ENCODE assay signal across 10 cellular contexts in the genomic region with DNA sequence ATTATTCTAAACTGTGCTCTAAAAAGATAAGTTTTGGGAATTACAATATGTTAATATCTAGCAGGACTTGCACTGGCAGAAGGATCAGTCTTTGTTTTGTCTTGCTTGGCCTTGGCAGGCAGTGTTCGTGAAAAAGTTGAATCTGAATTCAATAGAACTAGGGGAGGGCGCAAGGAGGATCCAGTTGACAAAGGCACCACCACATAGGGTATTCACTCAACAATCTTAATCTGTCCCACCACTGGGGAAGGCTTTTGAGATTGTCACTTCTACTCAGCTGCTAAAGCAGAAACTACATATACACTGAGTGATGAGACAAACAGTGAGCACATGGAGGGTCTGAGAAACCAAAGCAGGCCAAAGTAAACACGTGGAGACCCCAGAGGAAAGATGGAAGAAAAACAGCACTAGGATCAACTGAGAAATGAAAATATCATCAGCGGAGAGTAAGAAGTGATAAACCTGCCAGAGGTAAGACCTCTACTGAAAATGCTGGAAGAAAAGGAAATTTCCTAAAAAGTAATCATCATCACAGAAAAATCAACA. TPM values are rescaled to one million over a fixed set of nuclear protein-coding genes. Genes with fewer than 3 reads are reported as not detected.
DNase-seq lines count a peak whose midpoint lies in the region; ATAC-seq, FAIRE-seq and TF ChIP-seq lines count a peak whose summit lies in the region.
"Had no signal": no experiment of that assay in that cellular context is flagged by ENCODE, and none has a peak within 500 bp of the region (broad histone marks: within the 10 kb centered on the region; RNA-seq: fewer than 3 reads in every experiment).

No MANE protein-coding gene starts in this region.

- no peak overlapping the region for H3K27ac Mint-ChIP-seq in activated CD4-positive, alpha-beta memory T cell treated with anti-CD3 and anti-CD28 coated beads for 36 hours
- H3K27ac Mint-ChIP-seq in type B pancreatic cell = peak overlapping the region; percentile 52

- H3K36me3 Mint-ChIP-seq in activated CD4-positive, alpha-beta memory T cell treated with anti-CD3 and anti-CD28 coated beads for 36 hours = no peaks in the 10 kb centered on the region
- H3K36me3 Mint-ChIP-seq in type B pancreatic cell = peaks cover 4% of the 10 kb centered on the region

- no peaks in the 10 kb centered on the region for H3K9me3 ChIP-seq in HepG2 (ENCODE audit: low read length)
- no peaks in the 10 kb centered on the region for H3K9me3 ChIP-seq in right lobe of liver
- H3K9me3 ChIP-seq in colonic mucosa = no peaks in the 10 kb centered on the region

- H3K79me2 ChIP-seq in HepG2 (ENCODE audit: insufficient read depth, low read length) = peaks cover 62% of the 10 kb centered on the region

- TF ChIP-seq RAD21 in HepG2 (CRISPR knock-in tag; IDR thresholded peaks at IDR 0.05) = no peak

- peaks cover 60% of the 10 kb centered on the region for H3K4me1 ChIP-seq in HepG2 (ENCODE audit: insufficient read depth, low read length)
- H3K4me1 ChIP-seq in right lobe of liver = peaks cover 0 to 41% (median 14%) of the 10 kb centered on the region in 4 donors
- H3K4me1 ChIP-seq in colonic mucosa = peaks cover 15% of the 10 kb centered on the region

- no peaks in the 10 kb centered on the region for H3K9me3 Mint-ChIP-seq in activated CD4-positive, alpha-beta memory T cell treated with anti-CD3 and anti-CD28 coated beads for 36 hours
- H3K9me3 Mint-ChIP-seq in type B pancreatic cell = no peaks in the 10 kb centered on the region

- FAIRE-seq in HepG2 (lab: Jason Lieb, UNC) = no peak
- FAIRE-seq in GM12892 (lab: Jason Lieb, UNC) = no peak
- FAIRE-seq: endometrium had no signal

- intact Hi-C loops in HepG2 (cut with micrococcal nuclease; ENCODE audit: unreplicated experiment) = loop anchor here (2.0 kb wide), 1 partner anchor 14 kb away; no protein-coding TSS in a partner anchor
- intact Hi-C loops in right lobe of liver (cut with DNase I) = no loop called here
- intact Hi-C loops in activated CD4-positive, alpha-beta memory T cell treated with anti-CD3 and anti-CD28 coated beads for 36 hours (cut with micrococcal nuclease) = no loop called here
- intact Hi-C loops in colonic mucosa (cut with DNase I) = no loop called here

- ATAC-seq in HepG2 (no peak), right lobe of liver (no peak)

- peak overlapping the region; percentile 78 to 90 (median 89); a peak in 5 of 6 replicates for H3K4me3 ChIP-seq in HepG2 (replicated peaks in 1 of 3; ENCODE audit: insufficient read depth in 1 of 3, low read depth in 2 of 3, low read length in 3 of 3)
- H3K4me3 ChIP-seq in right lobe of liver = no peak overlapping the region
- no peak overlapping the region for H3K4me3 ChIP-seq in colonic mucosa

- no TSS peak for BruUV-seq in HepG2 (replicated peaks; lab: Mats Ljungman, UMichigan)

- peaks cover 11% of the 10 kb centered on the region for H4K20me1 ChIP-seq in HepG2 (ENCODE audit: insufficient read depth, low read length)

- DNase-seq in HepG2 (ENCODE audit: low spot score) (no peak), right lobe of liver (no peak), left kidney (ENCODE audit: low read depth, low spot score) (peak; percentile 4), type B pancreatic cell (ENCODE audit: extremely low spot score, unreplicated experiment) (no peak), EL (no peak), colonic mucosa (no peak), GM12892 (ENCODE audit: insufficient read length) (no peak)
- no peak for DNase-seq in activated CD4-positive, alpha-beta memory T cell treated with anti-CD3 and anti-CD28 coated beads for 36 hours

- H2AFZ ChIP-seq in HepG2 (ENCODE audit: low read length) = no peak overlapping the region

- POLR2A ChIA-PET in HepG2 (lab: Yijun Ruan, JAX) = interaction anchor here (0.7 to 2.4 kb wide), 4 partner anchors 14 to 29 kb away, joined by 3 to 8 read pairs (median 4); a partner anchor contains a TSS
- POLR2A ChIA-PET in activated CD4-positive, alpha-beta memory T cell treated with anti-CD3 and anti-CD28 coated beads for 36 hours (lab: Charles Lee) = interaction anchor here (1.2 kb wide), 1 partner anchor 28 kb away, joined by 3 read pairs; no protein-coding TSS in a partner anchor

- CTCF ChIA-PET in HepG2 (lab: Yijun Ruan, JAX; ENCODE audit: low intra/inter-chr PET ratio, low total read pairs) = no interaction called here
- CTCF ChIA-PET in activated CD4-positive, alpha-beta memory T cell treated with anti-CD3 and anti-CD28 coated beads for 36 hours (lab: Charles Lee) = no interaction called here

- peak overlapping the region; percentile 46; the same call in 1 of the 2 replicates for H3K9ac ChIP-seq in HepG2 (ENCODE audit: insufficient read depth, low read depth, low read length)
- H3K9ac ChIP-seq in colonic mucosa (ENCODE audit: low read depth in 2 of 2, low read length in 2 of 2) = peak overlapping the region in 1 of 2 donors; percentile 4

- TF ChIP-seq POLR2A in HepG2 (IDR thresholded peaks at IDR 0.05; ENCODE audit: insufficient read depth in 1 of 2, low read depth in 2 of 2, low read length in 2 of 2) (no peak), right lobe of liver (IDR thresholded peaks at IDR 0.05) (no peak), GM12892 (IDR thresholded peaks at IDR 0.05; ENCODE audit: low read depth, low read length) (no peak)

- H3K36me3 ChIP-seq in HepG2 (replicated peaks in 1 of 2; ENCODE audit: control insufficient read depth in 1 of 2, insufficient read depth in 2 of 2, low read length in 2 of 2) = peaks cover 0 to 2% of the 10 kb centered on the region in 2 experiments; a peak in 1 of 5 replicates
- H3K36me3 ChIP-seq in right lobe of liver = no peaks in the 10 kb centered on the region
- H3K36me3 ChIP-seq in colonic mucosa = no peaks in the 10 kb centered on the region

- H3K4me1 Mint-ChIP-seq in activated CD4-positive, alpha-beta memory T cell treated with anti-CD3 and anti-CD28 coated beads for 36 hours (ENCODE audit: low read depth) = peaks cover 52% of the 10 kb centered on the region
- H3K4me1 Mint-ChIP-seq in type B pancreatic cell (ENCODE audit: unreplicated experiment) = peaks cover 27% of the 10 kb centered on the region

- peak overlapping the region; percentile 89 for H3K4me2 ChIP-seq in HepG2 (ENCODE audit: low read depth, low read length)

- TF ChIP-seq EP300 in HepG2 (IDR thresholded peaks at IDR 0.05; ENCODE audit: low read depth in 2 of 2, low read length in 2 of 2) (no peak), HepG2 (CRISPR knock-in tag; IDR thresholded peaks at IDR 0.05; ENCODE audit: borderline replicate concordance) (no peak)

- WGBS in HepG2 (ENCODE audit: low lambda C conversion rate) = 58% methylated on average over 4 of the region's 4 CpGs
- WGBS in right lobe of liver (ENCODE audit: insufficient coverage, low coverage, low lambda C conversion rate, missing lambda C conversion rate) = 61% methylated on average over 4 of the region's 4 CpGs

- H3K4me3 Mint-ChIP-seq in activated CD4-positive, alpha-beta memory T cell treated with anti-CD3 and anti-CD28 coated beads for 36 hours = peak overlapping the region; percentile 9
- peak overlapping the region; percentile 73 for H3K4me3 Mint-ChIP-seq in type B pancreatic cell

- no peak overlapping the region for H3K27ac ChIP-seq in HepG2 (ENCODE audit: extremely low read length, insufficient read depth, low read length)
- peak overlapping the region in 1 of 3 donors; percentile 77 for H3K27ac ChIP-seq in right lobe of liver
- H3K27ac ChIP-seq in colonic mucosa = no peak overlapping the region
- H3K27ac ChIP-seq: C4-2B had no signal

- H3K27me3 Mint-ChIP-seq in activated CD4-positive, alpha-beta memory T cell treated with anti-CD3 and anti-CD28 coated beads for 36 hours = no peaks in the 10 kb centered on the region
- H3K27me3 Mint-ChIP-seq in type B pancreatic cell = no peaks in the 10 kb centered on the region

- in situ Hi-C loops in HepG2 (cut with HindIII; ENCODE audit: extremely low pct_ligation_motif_present, low pct_unique_long_range_greater_than_20kb) = no loop called here

- TF ChIP-seq CTCF in HepG2 (CRISPR knock-in tag; IDR thresholded peaks at IDR 0.05) = no peak
- no peak for TF ChIP-seq CTCF in right lobe of liver (IDR thresholded peaks at IDR 0.05)
- TF ChIP-seq CTCF in type B pancreatic cell (conservative IDR thresholded peaks at IDR 0.05) = no peak
- no peak for TF ChIP-seq CTCF in colonic mucosa (IDR thresholded peaks at IDR 0.05)

- H3K27me3 ChIP-seq in HepG2 (ENCODE audit: control insufficient read depth in 1 of 2, insufficient read depth in 2 of 2, low read length in 2 of 2) (no peaks in the 10 kb centered on the region; a peak in 2 of 5 replicates), right lobe of liver (no peaks in the 10 kb centered on the region), colonic mucosa (no peaks in the 10 kb centered on the region)

RNA-seq across cellular contexts. Expression of a gene that starts 2.4 kb away (rescaled TPM):
- 80.0 and 108 TPM in 2 replicates for total RNA-seq in HepG2 (2016; rRNA removed; fragmentation: Illumina TruSeq; extraction: Trizol)
- 55.3 and 57.1 TPM in 2 replicates for total RNA-seq in HepG2 (2016; cell fraction: cytosol; rRNA removed; fragmentation: Illumina TruSeq; extraction: Trizol; ENCODE audit: low read depth)
- total RNA-seq in HepG2 (2016; cell fraction: insoluble cytoplasmic fraction; rRNA removed; fragmentation: Illumina TruSeq; extraction: Trizol) = 75.8 and 107 TPM in 2 replicates
- total RNA-seq in HepG2 (2016; cell fraction: membrane; rRNA removed; fragmentation: Illumina TruSeq; extraction: Trizol) = 115 and 121 TPM in 2 replicates
- total RNA-seq in HepG2 (2016; cell fraction: nucleus; rRNA removed; fragmentation: Illumina TruSeq; extraction: Trizol) = 88.4 and 97.8 TPM in 2 replicates
- polyA plus RNA-seq in HepG2 (2011; rRNA removed) = 52.9 and 65.3 TPM in 2 replicates
- 73.6 and 88.0 TPM in 2 replicates for polyA plus RNA-seq in HepG2 (2011; cell fraction: cytosol; rRNA removed)
- polyA plus RNA-seq in HepG2 (2011; cell fraction: nucleus; rRNA removed) = 63.5 and 69.1 TPM in 2 replicates
- polyA plus RNA-seq in HepG2 (2012) = 68.8 and 77.0 TPM in 2 replicates
- 27.7 and 29.0 TPM in 2 replicates for polyA plus RNA-seq in HepG2 (2016; cell fraction: cytosol; fragmentation: Illumina TruSeq; extraction: Trizol; ENCODE audit: low read depth)
- 47.4 and 56.2 TPM in 2 replicates for polyA plus RNA-seq in HepG2 (2016; cell fraction: insoluble cytoplasmic fraction; fragmentation: Illumina TruSeq; extraction: Trizol; ENCODE audit: low read depth)
- 56.5 and 62.9 TPM in 2 replicates for polyA plus RNA-seq in HepG2 (2016; cell fraction: membrane; fragmentation: Illumina TruSeq; extraction: Trizol; ENCODE audit: low read depth)
- polyA plus RNA-seq in HepG2 (2016; cell fraction: nucleus; fragmentation: Illumina TruSeq; extraction: Trizol; ENCODE audit: insufficient read depth, low read depth) = 75.6 and 79.3 TPM in 2 replicates
- 174 and 688 TPM in 2 replicates for polyA minus RNA-seq in HepG2 (2011; rRNA and poly(A)+ RNA removed; ENCODE audit: low replicate concordance)
- 186 and 219 TPM in 2 replicates for polyA minus RNA-seq in HepG2 (2011; cell fraction: cytosol; rRNA and poly(A)+ RNA removed)
- 164 and 181 TPM in 2 replicates for polyA minus RNA-seq in HepG2 (2011; cell fraction: nucleus; rRNA and poly(A)+ RNA removed)
- total RNA-seq in right lobe of liver = 100 to 1,000 TPM in 4 of 6 experiments, 10 to 100 TPM in 2; 92.2 to 189 (median 137) TPM
- total RNA-seq in activated CD4-positive, alpha-beta memory T cell treated with anti-CD3 and anti-CD28 coated beads for 36 hours = 10 to 100 TPM; 42.0 to 45.4 TPM
- 65.4 and 86.4 TPM in 2 replicates for total RNA-seq in type B pancreatic cell (ENCODE audit: low replicate concordance)
- 10 to 100 TPM; 68.7 to 92.4 TPM for total RNA-seq in colonic mucosa
- polyA plus RNA-seq in GM12892 (2012; ENCODE audit: missing spikeins) = 36.5 TPM

RNA-seq across cellular contexts. Expression of a gene that starts 28.2 kb away (rescaled TPM):
- total RNA-seq in HepG2 (2016; rRNA removed; fragmentation: Illumina TruSeq; extraction: Trizol) (210 and 320 TPM in 2 replicates), right lobe of liver (10 to 100 TPM; 26.2 to 35.8 (median 30.3) TPM), type B pancreatic cell (ENCODE audit: low replicate concordance) (139 and 148 TPM in 2 replicates), colonic mucosa (100 to 1,000 TPM in 1 of 2 donors, 10 to 100 TPM in 1; 92.4 to 135 TPM)
- 59.7 and 74.4 TPM in 2 replicates for total RNA-seq in HepG2 (2016; cell fraction: cytosol; rRNA removed; fragmentation: Illumina TruSeq; extraction: Trizol; ENCODE audit: low read depth)
- 213 and 328 TPM in 2 replicates for total RNA-seq in HepG2 (2016; cell fraction: insoluble cytoplasmic fraction; rRNA removed; fragmentation: Illumina TruSeq; extraction: Trizol)
- 88.9 and 94.1 TPM in 2 replicates for total RNA-seq in HepG2 (2016; cell fraction: membrane; rRNA removed; fragmentation: Illumina TruSeq; extraction: Trizol)
- 86.2 and 94.1 TPM in 2 replicates for total RNA-seq in HepG2 (2016; cell fraction: nucleus; rRNA removed; fragmentation: Illumina TruSeq; extraction: Trizol)
- 162 and 177 TPM in 2 replicates for polyA plus RNA-seq in HepG2 (2011; rRNA removed)
- 66.5 and 107 TPM in 2 replicates for polyA plus RNA-seq in HepG2 (2011; cell fraction: cytosol; rRNA removed)
- 51.0 and 61.4 TPM in 2 replicates for polyA plus RNA-seq in HepG2 (2011; cell fraction: nucleus; rRNA removed)
- 136 and 140 TPM in 2 replicates for polyA plus RNA-seq in HepG2 (2012)
- polyA plus RNA-seq in HepG2 (2016; cell fraction: cytosol; fragmentation: Illumina TruSeq; extraction: Trizol; ENCODE audit: low read depth) = 77.0 and 85.0 TPM in 2 replicates
- polyA plus RNA-seq in HepG2 (2016; cell fraction: insoluble cytoplasmic fraction; fragmentation: Illumina TruSeq; extraction: Trizol; ENCODE audit: low read depth) = 268 and 272 TPM in 2 replicates
- polyA plus RNA-seq in HepG2 (2016; cell fraction: membrane; fragmentation: Illumina TruSeq; extraction: Trizol; ENCODE audit: low read depth) = 76.9 and 88.0 TPM in 2 replicates
- 92.2 and 106 TPM in 2 replicates for polyA plus RNA-seq in HepG2 (2016; cell fraction: nucleus; fragmentation: Illumina TruSeq; extraction: Trizol; ENCODE audit: insufficient read depth, low read depth)
- polyA minus RNA-seq in HepG2 (2011; rRNA and poly(A)+ RNA removed; ENCODE audit: low replicate concordance) = 103 and 183 TPM in 2 replicates
- 89.5 and 101 TPM in 2 replicates for polyA minus RNA-seq in HepG2 (2011; cell fraction: cytosol; rRNA and poly(A)+ RNA removed)
- 81.6 and 84.1 TPM in 2 replicates for polyA minus RNA-seq in HepG2 (2011; cell fraction: nucleus; rRNA and poly(A)+ RNA removed)
- 100 to 1,000 TPM; 352 to 361 TPM for total RNA-seq in activated CD4-positive, alpha-beta memory T cell treated with anti-CD3 and anti-CD28 coated beads for 36 hours
- 123 TPM for polyA plus RNA-seq in GM12892 (2012; ENCODE audit: missing spikeins)

RNA-seq across cellular contexts. Expression of a gene that starts 28.4 kb away (rescaled TPM):
- total RNA-seq in HepG2 (2016; rRNA removed; fragmentation: Illumina TruSeq; extraction: Trizol) (81.3 and 160 TPM in 2 replicates), right lobe of liver (10 to 100 TPM; 12.2 to 32.0 (median 17.4) TPM), type B pancreatic cell (ENCODE audit: low replicate concordance) (45.9 and 52.2 TPM in 2 replicates), colonic mucosa (10 to 100 TPM; 20.3 to 33.0 TPM)
- 6.6 and 8.4 TPM in 2 replicates for total RNA-seq in HepG2 (2016; cell fraction: cytosol; rRNA removed; fragmentation: Illumina TruSeq; extraction: Trizol; ENCODE audit: low read depth)
- 86.8 and 157 TPM in 2 replicates for total RNA-seq in HepG2 (2016; cell fraction: insoluble cytoplasmic fraction; rRNA removed; fragmentation: Illumina TruSeq; extraction: Trizol)
- 20.3 and 27.2 TPM in 2 replicates for total RNA-seq in HepG2 (2016; cell fraction: membrane; rRNA removed; fragmentation: Illumina TruSeq; extraction: Trizol)
- total RNA-seq in HepG2 (2016; cell fraction: nucleus; rRNA removed; fragmentation: Illumina TruSeq; extraction: Trizol) = 53.7 and 58.7 TPM in 2 replicates
- 31.1 and 35.2 TPM in 2 replicates for polyA plus RNA-seq in HepG2 (2011; rRNA removed)
- polyA plus RNA-seq in HepG2 (2011; cell fraction: cytosol; rRNA removed) = 20.7 and 32.8 TPM in 2 replicates
- polyA plus RNA-seq in HepG2 (2011; cell fraction: nucleus; rRNA removed) = 11.1 and 14.6 TPM in 2 replicates
- 44.7 and 68.7 TPM in 2 replicates for polyA plus RNA-seq in HepG2 (2012)
- 6.1 and 7.5 TPM in 2 replicates for polyA plus RNA-seq in HepG2 (2016; cell fraction: cytosol; fragmentation: Illumina TruSeq; extraction: Trizol; ENCODE audit: low read depth)
- 139 and 141 TPM in 2 replicates for polyA plus RNA-seq in HepG2 (2016; cell fraction: insoluble cytoplasmic fraction; fragmentation: Illumina TruSeq; extraction: Trizol; ENCODE audit: low read depth)
- polyA plus RNA-seq in HepG2 (2016; cell fraction: membrane; fragmentation: Illumina TruSeq; extraction: Trizol; ENCODE audit: low read depth) = 14.8 and 18.5 TPM in 2 replicates
- 48.7 and 52.3 TPM in 2 replicates for polyA plus RNA-seq in HepG2 (2016; cell fraction: nucleus; fragmentation: Illumina TruSeq; extraction: Trizol; ENCODE audit: insufficient read depth, low read depth)
- 28.6 and 57.3 TPM in 2 replicates for polyA minus RNA-seq in HepG2 (2011; rRNA and poly(A)+ RNA removed; ENCODE audit: low replicate concordance)
- 24.4 and 40.4 TPM in 2 replicates for polyA minus RNA-seq in HepG2 (2011; cell fraction: cytosol; rRNA and poly(A)+ RNA removed)
- 61.2 and 74.1 TPM in 2 replicates for polyA minus RNA-seq in HepG2 (2011; cell fraction: nucleus; rRNA and poly(A)+ RNA removed)
- total RNA-seq in activated CD4-positive, alpha-beta memory T cell treated with anti-CD3 and anti-CD28 coated beads for 36 hours = 10 to 100 TPM; 63.0 to 66.4 TPM
- 38.0 TPM for polyA plus RNA-seq in GM12892 (2012; ENCODE audit: missing spikeins)

Comparison
In these comparisons a context has a peak if more than half of its experiments do, and no peak if none do; other contexts are left out.
1. H3K4me3 ChIP-seq: peak in HepG2 (3 of 3); none in right lobe of liver (0 of 3) and colonic mucosa (single experiment).